ENCODE assay signal across 33 cellular contexts in the genomic region with DNA sequence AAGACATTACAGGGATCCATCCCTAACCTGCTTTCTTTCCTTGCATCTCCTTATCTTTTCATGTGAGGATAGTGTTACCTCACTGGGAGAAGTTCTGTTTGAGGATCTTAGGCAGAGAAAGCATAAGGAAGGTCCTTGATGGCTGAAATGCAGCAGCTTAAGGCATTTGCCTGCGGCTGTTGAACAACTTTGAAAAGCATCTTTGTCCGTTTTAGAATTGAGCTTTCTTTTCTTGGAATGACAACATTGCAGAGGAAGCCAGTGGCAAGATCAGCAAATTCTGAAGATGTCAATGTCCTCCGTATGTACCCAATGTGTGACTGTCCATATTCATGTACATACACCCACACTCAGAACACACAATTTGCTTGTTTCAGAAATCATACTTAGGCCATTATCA.
"Had no signal": no experiment of that assay in that cellular context is flagged by ENCODE, and none has a peak within 500 bp of the region (broad histone marks: within the 10 kb centered on the region; RNA-seq: fewer than 3 reads in every experiment).

No MANE protein-coding gene starts in this region.

- H3K9me3 ChIP-seq: adrenal gland, body of pancreas, colonic mucosa, esophagus squamous epithelium had no signal

- DNase-seq: activated B cell treated with CpG ODN at 0.5 μM for 24 hours; activated CD4-positive, alpha-beta T cell treated with anti-CD3 and anti-CD28 coated beads for 48 hours; activated CD4-positive, alpha-beta T cell treated with anti-CD3 and anti-CD28 coated beads, Interleukin-2, amount 50 U/mL, for 1 hour; activated CD4-positive, alpha-beta T cell treated with anti-CD3 and anti-CD28 coated beads, Interleukin-2, amount 50 U/mL, for 48 hours; activated CD8-positive, alpha-beta memory T cell treated with anti-CD3 and anti-CD28 coated beads for 24 hours; activated CD8-positive, alpha-beta memory T cell treated with anti-CD3 and anti-CD28 coated beads, Interleukin-2, amount 50 U/mL, for 4 hours; activated CD8-positive, alpha-beta T cell treated with anti-CD3 and anti-CD28 coated beads for 36 hours; activated effector memory CD4-positive, alpha-beta T cell treated with anti-CD3 and anti-CD28 coated beads, Interleukin-2, amount 50 U/mL, for 16 hours; activated naive CD4-positive, alpha-beta T cell treated with anti-CD3 and anti-CD28 coated beads for 36 hours; activated naive CD8-positive, alpha-beta T cell treated with anti-CD3 and anti-CD28 coated beads for 36 hours; activated naive CD8-positive, alpha-beta T cell treated with anti-CD3 and anti-CD28 coated beads, Interleukin-2, amount 50 U/mL, for 24 hours; activated T-cell treated with anti-CD3 and anti-CD28 coated beads, Interleukin-2, amount 50 U/mL, for 1 hour; activated T-cell treated with anti-CD3 and anti-CD28 coated beads, Interleukin-2, amount 50 U/mL, for 48 hours; adrenal gland; amygdala; aorta; body of pancreas; caudate nucleus; cerebellar nuclear complex; colonic mucosa; effector CD8-positive, alpha-beta T cell; esophagus squamous epithelium; head of caudate nucleus; T-helper 1 cell; T-helper 17 cell; T1000; WERI-Rb-1 had no signal

- ATAC-seq: activated CD4-positive, CD25-positive, alpha-beta regulatory T cell treated with anti-CD3 and anti-CD28 coated beads, Interleukin-2, amount 50 U/mL, for 24 hours; activated CD8-positive, alpha-beta T cell treated with anti-CD3 and anti-CD28 coated beads for 36 hours; activated naive CD8-positive, alpha-beta T cell treated with anti-CD3 and anti-CD28 coated beads, Interleukin-2, amount 50 U/mL, for 24 hours; body of pancreas; T-helper 17 cell had no signal

- H3K27ac Mint-ChIP-seq: activated B cell treated with CpG ODN at 0.5 μM for 24 hours; activated CD8-positive, alpha-beta T cell treated with anti-CD3 and anti-CD28 coated beads for 36 hours; activated naive CD4-positive, alpha-beta T cell treated with anti-CD3 and anti-CD28 coated beads for 36 hours; activated naive CD4-positive, alpha-beta T cell treated with anti-CD3 and anti-CD28 coated beads, Interleukin-2, amount 50 U/mL, for 24 hours; activated naive CD8-positive, alpha-beta T cell treated with anti-CD3 and anti-CD28 coated beads for 36 hours; activated naive CD8-positive, alpha-beta T cell treated with anti-CD3 and anti-CD28 coated beads, Interleukin-2, amount 50 U/mL, for 24 hours; activated T-helper 1 cell treated with anti-CD3 and anti-CD28 coated beads, Interleukin-12 subunit alpha, Interleukin-12 subunit beta, Interleukin-2, Interleukin-4 antibody, amounts not matched to agents 30 ng/mL and 10 ng/mL and 1 ng/mL, durations not matched to agents 14 hours and 24 hours and 36 hours; activated T-helper 2 cell treated with anti-CD3 and anti-CD28 coated beads, Interferon-gamma antibody, Interleukin-2, Interleukin-4, amounts not matched to agents 10 μg/mL and 5 μg/mL and 100 μg/mL, durations not matched to agents 14 hours and 24 hours and 36 hours; T-helper 17 cell; T-helper 2 cell treated with Interferon-gamma antibody and Interleukin-4, amounts not matched to agents 5 μg/mL and 100 μg/mL, for 36 hours had no signal

- H3K36me3 Mint-ChIP-seq: activated naive CD4-positive, alpha-beta T cell treated with anti-CD3 and anti-CD28 coated beads, Interleukin-2, amount 50 U/mL, for 24 hours; activated naive CD8-positive, alpha-beta T cell treated with anti-CD3 and anti-CD28 coated beads for 36 hours had no signal

- H3K27me3 ChIP-seq: adrenal gland, body of pancreas, colonic mucosa, esophagus squamous epithelium had no signal

- H3K4me1 ChIP-seq: adrenal gland, body of pancreas, colonic mucosa, esophagus squamous epithelium had no signal

- H3K27ac ChIP-seq: adrenal gland, body of pancreas, colonic mucosa, epithelial cell of prostate, esophagus squamous epithelium, WERI-Rb-1 had no signal

- H3K4me3 Mint-ChIP-seq: activated B cell treated with CpG ODN at 0.5 μM for 24 hours; activated CD8-positive, alpha-beta T cell treated with anti-CD3 and anti-CD28 coated beads for 36 hours; activated naive CD4-positive, alpha-beta T cell treated with anti-CD3 and anti-CD28 coated beads for 36 hours; activated naive CD4-positive, alpha-beta T cell treated with anti-CD3 and anti-CD28 coated beads, Interleukin-2, amount 50 U/mL, for 24 hours; activated naive CD8-positive, alpha-beta T cell treated with anti-CD3 and anti-CD28 coated beads for 36 hours; activated naive CD8-positive, alpha-beta T cell treated with anti-CD3 and anti-CD28 coated beads, Interleukin-2, amount 50 U/mL, for 24 hours; activated T-helper 1 cell treated with anti-CD3 and anti-CD28 coated beads, Interleukin-12 subunit alpha, Interleukin-12 subunit beta, Interleukin-2, Interleukin-4 antibody, amounts not matched to agents 30 ng/mL and 10 ng/mL and 1 ng/mL, durations not matched to agents 14 hours and 24 hours and 36 hours; T-helper 17 cell; T-helper 2 cell treated with Interferon-gamma antibody and Interleukin-4, amounts not matched to agents 5 μg/mL and 100 μg/mL, for 36 hours had no signal

- H3K4me1 Mint-ChIP-seq: activated B cell treated with CpG ODN at 0.5 μM for 24 hours; activated naive CD4-positive, alpha-beta T cell treated with anti-CD3 and anti-CD28 coated beads, Interleukin-2, amount 50 U/mL, for 24 hours; activated naive CD8-positive, alpha-beta T cell treated with anti-CD3 and anti-CD28 coated beads for 36 hours; activated naive CD8-positive, alpha-beta T cell treated with anti-CD3 and anti-CD28 coated beads, Interleukin-2, amount 50 U/mL, for 24 hours; T-helper 17 cell had no signal

- H3K4me3 ChIP-seq: adrenal gland, body of pancreas, colonic mucosa, esophagus squamous epithelium had no signal

- H3K27me3 Mint-ChIP-seq: activated B cell treated with CpG ODN at 0.5 μM for 24 hours; activated CD8-positive, alpha-beta T cell treated with anti-CD3 and anti-CD28 coated beads for 36 hours; activated naive CD4-positive, alpha-beta T cell treated with anti-CD3 and anti-CD28 coated beads, Interleukin-2, amount 50 U/mL, for 24 hours; activated naive CD8-positive, alpha-beta T cell treated with anti-CD3 and anti-CD28 coated beads for 36 hours; activated naive CD8-positive, alpha-beta T cell treated with anti-CD3 and anti-CD28 coated beads, Interleukin-2, amount 50 U/mL, for 24 hours; T-helper 17 cell had no signal

- H3K9me3 Mint-ChIP-seq: activated B cell treated with CpG ODN at 0.5 μM for 24 hours; activated naive CD4-positive, alpha-beta T cell treated with anti-CD3 and anti-CD28 coated beads, Interleukin-2, amount 50 U/mL, for 24 hours; activated T-helper 1 cell treated with anti-CD3 and anti-CD28 coated beads, Interleukin-12 subunit alpha, Interleukin-12 subunit beta, Interleukin-2, Interleukin-4 antibody, amounts not matched to agents 30 ng/mL and 10 ng/mL and 1 ng/mL, durations not matched to agents 14 hours and 24 hours and 36 hours had no signal

- H3K36me3 ChIP-seq: adrenal gland, colonic mucosa, esophagus squamous epithelium, WERI-Rb-1 had no signal
